ENCODE assay signal across 8 cellular contexts in the genomic region with DNA sequence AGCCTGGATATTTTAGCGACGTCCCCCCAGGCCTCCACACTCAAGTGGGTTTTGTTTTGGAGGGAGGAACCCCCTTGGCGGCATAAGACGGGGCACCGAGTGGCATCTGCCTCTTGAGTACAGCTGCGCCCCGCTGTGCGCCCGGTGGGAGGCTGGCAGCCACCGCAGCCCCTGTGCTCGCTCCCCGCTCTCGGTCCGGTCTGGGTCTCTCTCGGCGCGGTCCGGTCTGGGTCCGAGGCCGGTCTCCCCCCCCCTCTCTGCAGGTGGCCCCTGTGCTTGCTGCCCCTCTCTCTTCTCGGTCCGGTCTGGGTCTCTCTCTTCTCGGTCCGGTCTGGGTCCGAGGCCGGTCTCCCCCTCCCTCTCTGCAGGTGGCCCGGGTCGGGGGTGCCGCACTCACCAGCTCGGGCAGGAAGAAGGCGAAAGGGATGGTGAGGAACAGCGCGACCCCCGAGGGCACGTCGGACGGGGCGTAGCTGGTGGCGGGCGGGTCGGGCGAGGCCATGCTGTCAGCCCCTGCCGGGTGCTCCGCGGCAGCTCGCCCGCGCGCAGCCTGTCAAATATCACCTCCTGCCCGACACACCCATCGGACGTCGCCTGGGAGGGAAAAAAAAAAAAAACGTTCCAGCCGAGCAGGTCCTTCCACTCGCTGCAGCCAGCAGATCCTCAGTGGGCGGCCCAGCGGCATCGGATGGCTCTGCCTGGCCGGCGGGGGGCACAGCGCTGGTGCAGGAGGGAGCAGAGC.
DNase-seq lines count a peak whose midpoint lies in the region; ATAC-seq and TF ChIP-seq lines count a peak whose summit lies in the region.

TSS of gene MALL (minus strand) at position 532 of the 742 bp plus-strand sequence. CDS start at position 502, 30 bp downstream.

- peaks cover 48% of the 10 kb centered on the region for H3K27me3 Mint-ChIP-seq in stimulated activated memory B cell treated with anti-CD40 and anti-IgM and Interleukin-4, amounts not matched to agents 10 μg/mL and 1 μg/mL and 100 μg/mL, for 72 hours

- H3K9ac ChIP-seq in HUES6 (ENCODE audit: low read length), result no peak within 1 kb of the TSS

- TF ChIP-seq CTCF in astrocyte of the spinal cord (IDR thresholded peaks at IDR 0.05; ENCODE audit: low read depth, low read length), result no peak

- H3K27me3 ChIP-seq in HUES6 (ENCODE audit: control insufficient read depth, insufficient read depth, low read length), result peaks cover 47% of the 10 kb centered on the region

- DNase-seq in astrocyte of the spinal cord (ENCODE audit: low read depth, low spot score) (peak; percentile 69), iPS-NIHi7 (ENCODE audit: extremely low spot score) (peak; percentile 18), germinal center (ENCODE audit: low spot score) (no peak), DMS114 treated with DMSO at 0.1 percent for 48 hours (lab: John Stamatoyannopoulos, UW; ENCODE audit: unreplicated experiment) (no peak)

- H3K27ac ChIP-seq in HUES6 (ENCODE audit: low read depth, low read length), result no peak within 1 kb of the TSS

- H3K4me3 Mint-ChIP-seq in stimulated activated memory B cell treated with anti-CD40 and anti-IgM and Interleukin-4, amounts not matched to agents 10 μg/mL and 1 μg/mL and 100 μg/mL, for 72 hours, result no peak within 1 kb of the TSS

- H3K4me1 Mint-ChIP-seq in stimulated activated memory B cell treated with anti-CD40 and anti-IgM and Interleukin-4, amounts not matched to agents 10 μg/mL and 1 μg/mL and 100 μg/mL, for 72 hours, result no peaks in the 10 kb centered on the region

- ATAC-seq in stimulated activated memory B cell treated with anti-CD40 and anti-IgM and Interleukin-4, amounts not matched to agents 10 μg/mL and 1 μg/mL and 100 μg/mL, for 72 hours, result peak; percentile 32
- no peak for ATAC-seq in HG03469 (IDR thresholded peaks at IDR 0.05; ENCODE audit: unreplicated experiment)
- no peak for ATAC-seq in GM19035 (IDR thresholded peaks at IDR 0.05; ENCODE audit: unreplicated experiment)

- no peaks in the 10 kb centered on the region for H3K36me3 ChIP-seq in HUES6 (ENCODE audit: control insufficient read depth, insufficient read depth, low read length)

- H3K4me3 ChIP-seq in HUES6 (ENCODE audit: low read depth, low read length), result peak within 1 kb of the TSS; percentile 68
- peak within 1 kb of the TSS; percentile 81 for H3K4me3 ChIP-seq in astrocyte of the spinal cord (ENCODE audit: low read depth, low read length)

- no peak within 1 kb of the TSS for H3K27ac Mint-ChIP-seq in stimulated activated memory B cell treated with anti-CD40 and anti-IgM and Interleukin-4, amounts not matched to agents 10 μg/mL and 1 μg/mL and 100 μg/mL, for 72 hours

- peaks cover 9% of the 10 kb centered on the region for H3K4me1 ChIP-seq in HUES6 (ENCODE audit: control insufficient read depth, insufficient read depth, low read length)

- in situ Hi-C loops in astrocyte of the spinal cord (cut with HindIII; ENCODE audit: low sequenced_read_pairs), result no loop called here

- H3K9me3 Mint-ChIP-seq in stimulated activated memory B cell treated with anti-CD40 and anti-IgM and Interleukin-4, amounts not matched to agents 10 μg/mL and 1 μg/mL and 100 μg/mL, for 72 hours, result peaks cover 3% of the 10 kb centered on the region

- no peaks in the 10 kb centered on the region for H3K9me3 ChIP-seq in HUES6 (ENCODE audit: control insufficient read depth, insufficient read depth, low read depth, low read length)

- no peaks in the 10 kb centered on the region for H3K36me3 Mint-ChIP-seq in stimulated activated memory B cell treated with anti-CD40 and anti-IgM and Interleukin-4, amounts not matched to agents 10 μg/mL and 1 μg/mL and 100 μg/mL, for 72 hours

Comparison
In these comparisons a context has a peak if more than half of its experiments do, and no peak if none do; other contexts are left out.
1. DNase-seq: peak in astrocyte of the spinal cord (single experiment) and iPS-NIHi7 (single experiment); none in germinal center (single experiment) and DMS114 treated with DMSO at 0.1 percent for 48 hours (single experiment).